10 cellular contexts compared by ENCODE assay signal in the genomic region with DNA sequence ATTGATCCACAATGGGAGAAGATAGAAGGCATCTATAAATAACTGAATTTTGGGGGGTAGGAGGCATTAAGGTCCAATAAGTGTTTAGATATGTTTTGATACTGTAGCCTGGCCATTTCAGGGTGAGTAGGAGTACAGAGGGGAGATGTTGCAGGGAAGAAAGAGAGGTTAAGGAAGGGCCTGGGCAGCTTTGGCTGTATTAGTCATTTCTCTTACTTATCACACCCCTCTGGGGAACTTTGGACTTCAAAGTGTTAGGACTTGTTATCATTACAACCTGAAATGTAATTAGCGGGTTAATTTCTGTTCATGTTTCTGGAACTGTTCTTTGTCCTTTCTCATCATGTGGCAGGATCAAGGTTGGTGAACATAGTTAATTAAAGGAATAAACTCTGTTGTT. TPM values are rescaled to one million over a fixed set of nuclear protein-coding genes. Genes with fewer than 3 reads are reported as not detected.
DNase-seq lines count a peak whose midpoint lies in the region; ATAC-seq, FAIRE-seq and TF ChIP-seq lines count a peak whose summit lies in the region.
"Had no signal": no experiment of that assay in that cellular context is flagged by ENCODE, and none has a peak within 500 bp of the region (broad histone marks: within the 10 kb centered on the region; RNA-seq: fewer than 3 reads in every experiment).

No MANE protein-coding gene starts in this region.

- POLR2A ChIA-PET in GM12878 (lab: Charles Lee) (interaction anchor here (0.7 to 9.8 kb wide), 4 partner anchors 14 to 40 kb away, joined by 3 to 88 read pairs (median 26); a partner anchor contains a TSS), HEK293T (lab: Yijun Ruan, JAX) (no interaction called here)

- RAD21 ChIA-PET in GM12878 (lab: Charles Lee; ENCODE audit: unreplicated experiment): interaction anchor here (1.3 to 9.9 kb wide), 5 partner anchors 14 to 37 kb away, joined by 5 to 178 read pairs (median 13); a partner anchor contains a TSS

- H3K79me2 ChIP-seq in GM12878 (ENCODE audit: control insufficient read depth, insufficient read depth, low read length): peaks cover 98% of the 10 kb centered on the region

- peaks cover 95% of the 10 kb centered on the region for H3K4me1 Mint-ChIP-seq in activated naive CD4-positive, alpha-beta T cell treated with anti-CD3 and anti-CD28 coated beads, Interleukin-2, amount 50 U/mL, for 24 hours
- peaks cover 47% of the 10 kb centered on the region for H3K4me1 Mint-ChIP-seq in mesothelial cell of epicardium
- peaks cover 65% of the 10 kb centered on the region for H3K4me1 Mint-ChIP-seq in type B pancreatic cell (ENCODE audit: unreplicated experiment)

- H3K9ac ChIP-seq in GM12878 (ENCODE audit: control insufficient read depth, insufficient read depth, low read length): peak overlapping the region; percentile 34

- H3K4me3 Mint-ChIP-seq in activated naive CD4-positive, alpha-beta T cell treated with anti-CD3 and anti-CD28 coated beads, Interleukin-2, amount 50 U/mL, for 24 hours: peak overlapping the region; percentile 61
- H3K4me3 Mint-ChIP-seq in mesothelial cell of epicardium (no peak overlapping the region), type B pancreatic cell (peak overlapping the region; percentile 73)

- peaks cover 2% of the 10 kb centered on the region for H3K36me3 Mint-ChIP-seq in activated naive CD4-positive, alpha-beta T cell treated with anti-CD3 and anti-CD28 coated beads, Interleukin-2, amount 50 U/mL, for 24 hours
- H3K36me3 Mint-ChIP-seq in mesothelial cell of epicardium: no peaks in the 10 kb centered on the region
- no peaks in the 10 kb centered on the region for H3K36me3 Mint-ChIP-seq in type B pancreatic cell

- H3K27me3 Mint-ChIP-seq in activated naive CD4-positive, alpha-beta T cell treated with anti-CD3 and anti-CD28 coated beads, Interleukin-2, amount 50 U/mL, for 24 hours: no peaks in the 10 kb centered on the region
- H3K27me3 Mint-ChIP-seq in mesothelial cell of epicardium (ENCODE audit: low read depth): no peaks in the 10 kb centered on the region
- no peaks in the 10 kb centered on the region for H3K27me3 Mint-ChIP-seq in type B pancreatic cell

- no peak for TF ChIP-seq RAD21 in GM12878 (IDR thresholded peaks at IDR 0.05; ENCODE audit: insufficient read depth, low read depth, low read length)

- intact Hi-C loops in GM12878 (cut with micrococcal nuclease; ENCODE audit: unreplicated experiment): loop anchor here (2.0 kb wide), 3 partner anchors 15 to 37 kb away; no protein-coding TSS in a partner anchor

- ATAC-seq in GM12878: peak; percentile 60

- in situ Hi-C loops in GM12878 (cut with MboI): no loop called here

- H3K4me2 ChIP-seq in GM12878 (ENCODE audit: control insufficient read depth, insufficient read depth): peak overlapping the region; percentile 74

- H3K9me3 Mint-ChIP-seq in activated naive CD4-positive, alpha-beta T cell treated with anti-CD3 and anti-CD28 coated beads, Interleukin-2, amount 50 U/mL, for 24 hours: no peaks in the 10 kb centered on the region
- H3K9me3 Mint-ChIP-seq in mesothelial cell of epicardium: no peaks in the 10 kb centered on the region
- no peaks in the 10 kb centered on the region for H3K9me3 Mint-ChIP-seq in type B pancreatic cell

- no peaks in the 10 kb centered on the region for H3K27me3 ChIP-seq in GM12878 (replicated peaks in 1 of 2; ENCODE audit: control insufficient read depth in 2 of 2, insufficient read depth in 2 of 2, low read length in 1 of 2)

- FAIRE-seq in GM12878 (lab: Jason Lieb, UNC): no peak

- peaks cover 74% of the 10 kb centered on the region for H3K4me1 ChIP-seq in GM12878 (ENCODE audit: control insufficient read depth, insufficient read depth, low read length)

- H3K36me3 ChIP-seq in GM12878 (ENCODE audit: control insufficient read depth in 2 of 2, insufficient read depth in 2 of 2, low read length in 1 of 2): peaks cover 0 to 5% of the 10 kb centered on the region in 2 experiments; a peak in 3 of 4 replicates

- H4K20me1 ChIP-seq in GM12878 (ENCODE audit: control insufficient read depth, insufficient read depth): peaks cover 3% of the 10 kb centered on the region; the same call in 1 of the 2 replicates

- SMC1A ChIA-PET in GM12878 (lab: Charles Lee; ENCODE audit: uncharacterized antibody, unreplicated experiment): interaction anchor here (1.0 to 11.9 kb wide), 8 partner anchors 10 to 47 kb away, joined by 3 to 336 read pairs (median 30); a partner anchor contains a TSS

- CTCF ChIA-PET in GM12878 (lab: Yijun Ruan, JAX): interaction anchor here (0.8 to 6.1 kb wide), 4 partner anchors 21 to 36 kb away, joined by 3 to 36 read pairs (median 8); no protein-coding TSS in a partner anchor
- CTCF ChIA-PET in HEK293T (lab: Yijun Ruan, JAX): interaction anchor here (0.6 kb wide), 1 partner anchor 968 kb away, joined by 3 read pairs; no protein-coding TSS in a partner anchor

- TF ChIP-seq POLR2A in GM12878 (IDR thresholded peaks at IDR 0.05; ENCODE audit: low read depth, low read length): no peak

- no peak; a peak in 1 of 4 replicates for TF ChIP-seq EP300 in GM12878 (IDR thresholded peaks at IDR 0.05; ENCODE audit: borderline replicate concordance in 1 of 2, control insufficient read depth in 1 of 2, low read depth in 2 of 2, low read length in 2 of 2)

- no peak for DNase-seq in activated naive CD4-positive, alpha-beta T cell treated with Interleukin-2 at 50 U/mL for 16 hours
- DNase-seq in GM12878 (ENCODE audit: low read depth, low spot score) (no peak), mesothelial cell of epicardium (ENCODE audit: low spot score in 2 of 2, unreplicated experiment in 2 of 2) (no peak), type B pancreatic cell (ENCODE audit: extremely low spot score, unreplicated experiment) (no peak), NCI-H146 treated with DMSO at 0.1 percent for 48 hours (lab: John Stamatoyannopoulos, UW; ENCODE audit: unreplicated experiment) (no peak), NCI-H1417 (lab: John Stamatoyannopoulos, UW) (no peak), HEK293T (ENCODE audit: extremely low spot score) (no peak)
- DNase-seq: activated CD4-positive, CD25-positive, alpha-beta regulatory T cell; H7 had no signal

- no peak overlapping the region for H3K4me3 ChIP-seq in GM12878

- 35% methylated on average over 1 of the region's 1 CpG for WGBS in GM12878 (ENCODE audit: insufficient coverage, insufficient replicate concordance, low lambda C conversion rate, missing lambda C conversion rate)

- TF ChIP-seq CTCF in GM12878 (IDR thresholded peaks at IDR 0.05 in 2 of 3, conservative IDR thresholded peaks at IDR 0.05 in 1 of 3; ENCODE audit: control insufficient read depth in 2 of 3, extremely low read depth in 1 of 3, insufficient read depth in 1 of 3, low read depth in 3 of 3, low read length in 3 of 3) (no peak), mesothelial cell of epicardium (IDR thresholded peaks at IDR 0.05; ENCODE audit: unreplicated experiment) (no peak), type B pancreatic cell (conservative IDR thresholded peaks at IDR 0.05) (no peak)

- H3K9me3 ChIP-seq in GM12878 (replicated peaks; ENCODE audit: control insufficient read depth, insufficient read depth, low read length): no peaks in the 10 kb centered on the region; the same call in 2 of the 3 replicates

- no peak overlapping the region for H2AFZ ChIP-seq in GM12878 (ENCODE audit: control insufficient read depth, low read depth, low read length)

- peak overlapping the region; percentile 96 for H3K27ac ChIP-seq in GM12878 (ENCODE audit: control insufficient read depth, insufficient read depth)

- H3K27ac Mint-ChIP-seq in activated naive CD4-positive, alpha-beta T cell treated with anti-CD3 and anti-CD28 coated beads, Interleukin-2, amount 50 U/mL, for 24 hours: peak overlapping the region; percentile 95
- peak overlapping the region; percentile 81 for H3K27ac Mint-ChIP-seq in mesothelial cell of epicardium
- H3K27ac Mint-ChIP-seq in type B pancreatic cell: peak overlapping the region; percentile 81

- no TSS peak for BruUV-seq in GM12878 (replicated peaks; lab: Mats Ljungman, UMichigan)

TF ChIP-seq in GM12878, 131 proteins besides CTCF, POLR2A, EP300 and RAD21 (continues in another document):
- TF ChIP-seq IKZF2 (IDR thresholded peaks at IDR 0.05) (peak; percentile 80 to 87; a peak in 3 of 4 replicates), DPF2 (IDR thresholded peaks at IDR 0.05) (peak; percentile 43)

TF ChIP-seq in HEK293T, 16 proteins besides CTCF, POLR2A, EP300 and RAD21:
- TF ChIP-seq BHLHE40 (IDR thresholded peaks at IDR 0.05; ENCODE audit: borderline replicate concordance) (no peak), FOXK2 (IDR thresholded peaks at IDR 0.05) (no peak), FOXM1 (IDR thresholded peaks at IDR 0.05; ENCODE audit: borderline replicate concordance) (no peak), ZNF384 (IDR thresholded peaks at IDR 0.05) (no peak)

RNA-seq across cellular contexts. Expression of a gene that starts 40.3 kb away (rescaled TPM):
- total RNA-seq in GM12878 (2013; cell fraction: nucleolus; rRNA removed): 59.8 and 61.3 TPM in 2 replicates
- total RNA-seq in GM12878 (2014; rRNA removed) (6.9 and 8.3 TPM in 2 replicates), GM12878 (2014; rRNA removed; fragmentation: Illumina TruSeq; extraction: Trizol) (11.0 and 11.1 TPM in 2 replicates), GM12878 (2021) (39.8 and 40.1 TPM in 2 replicates), mesothelial cell of epicardium (34.7 to 37.3 TPM (median 35.3 TPM) in 3 replicates), type B pancreatic cell (ENCODE audit: low replicate concordance) (31.7 and 78.9 TPM in 2 replicates)
- polyA plus RNA-seq in GM12878 (2011; ENCODE audit: low read depth): 18.4 TPM
- polyA plus RNA-seq in GM12878 (2011; rRNA removed) (11.3 and 16.7 TPM in 2 replicates), GM12878 (2014; fragmentation: Illumina TruSeq; extraction: Trizol) (19.4 and 23.7 TPM in 2 replicates), GM12878 (2014; fragmentation: Nextera tagmentation; extraction: Ambion mirVana) (1 to 10 TPM; 6.6 to 9.4 TPM), GM12878 (2014; rRNA removed) (25.8 and 31.1 TPM in 2 replicates), GM12878 (2016; fragmentation: Nextera tagmentation; extraction: Ambion mirVana) (10 to 100 TPM; 27.1 to 33.7 TPM)
- 13.8 and 14.1 TPM in 2 replicates for polyA plus RNA-seq in GM12878 (2011; cell fraction: cytosol; rRNA removed)
- 38.9 and 46.9 TPM in 2 replicates for polyA plus RNA-seq in GM12878 (2011; cell fraction: nucleus; rRNA removed)
- polyA plus RNA-seq in GM12878 (2012): 23.6 and 27.7 TPM in 2 replicates
- 17.6 and 19.5 TPM in 2 replicates for polyA minus RNA-seq in GM12878 (2011; rRNA and poly(A)+ RNA removed)
- 5.1 and 5.6 TPM in 2 replicates for polyA minus RNA-seq in GM12878 (2011; cell fraction: cytosol; rRNA and poly(A)+ RNA removed)
- polyA minus RNA-seq in GM12878 (2011; cell fraction: nucleus; rRNA and poly(A)+ RNA removed): 14.9 and 32.6 TPM in 2 replicates
